ENCODE assay signal across 8 cellular contexts in the genomic region with DNA sequence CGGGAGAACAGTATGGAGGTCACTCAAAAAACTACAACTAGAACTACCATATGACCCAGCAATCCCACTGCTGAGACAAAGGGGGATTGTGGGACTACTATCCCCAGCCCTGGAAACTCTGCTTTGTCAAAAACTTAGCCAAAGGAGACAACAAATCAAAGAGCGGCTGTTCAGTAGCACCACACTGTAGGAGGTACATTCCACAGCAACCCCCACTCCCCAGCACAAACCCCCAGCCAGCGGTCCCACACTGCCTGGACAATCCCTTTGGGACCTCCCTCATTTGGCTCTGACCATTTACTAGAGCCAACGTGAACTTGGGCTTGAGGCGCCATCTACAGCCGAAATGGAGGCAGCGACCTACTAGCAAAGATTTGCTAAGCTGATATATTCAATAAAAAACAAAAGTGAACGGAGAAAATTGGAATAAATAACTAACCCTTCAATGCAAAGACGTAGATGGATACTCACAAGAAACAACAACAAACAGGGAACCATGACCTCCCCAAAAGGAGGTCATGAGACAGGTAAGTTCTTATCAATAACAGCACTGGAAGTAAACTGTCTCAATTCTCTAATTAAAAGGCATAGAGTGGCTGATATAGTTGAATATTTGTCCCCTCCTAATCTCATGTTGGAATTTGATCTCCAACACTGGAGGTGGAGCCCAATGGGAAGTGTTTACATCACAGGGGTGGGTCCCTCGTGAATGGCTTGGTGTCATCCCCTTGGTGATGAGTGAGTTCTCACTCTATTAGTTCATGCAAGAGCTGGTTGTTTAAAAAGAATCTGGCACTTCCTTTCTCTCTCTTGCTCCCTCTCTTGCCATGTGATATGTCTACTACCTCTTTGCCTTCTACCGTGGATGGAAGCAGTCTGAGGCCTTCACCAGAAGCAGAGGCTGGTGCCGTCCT.
DNase-seq lines count a peak whose midpoint lies in the region; ATAC-seq and TF ChIP-seq lines count a peak whose summit lies in the region.
"Had no signal": no experiment of that assay in that cellular context is flagged by ENCODE, and none has a peak within 500 bp of the region (broad histone marks: within the 10 kb centered on the region; RNA-seq: fewer than 3 reads in every experiment).

No MANE protein-coding gene starts in this region.

- no peaks in the 10 kb centered on the region for H3K4me1 ChIP-seq in DOHH2 (ENCODE audit: control insufficient read depth, low read length)
- no peaks in the 10 kb centered on the region; the same call in 1 of the 2 replicates for H3K4me1 ChIP-seq in HAP-1
- peaks cover 8% of the 10 kb centered on the region for H3K4me1 ChIP-seq in body of pancreas
- no peaks in the 10 kb centered on the region for H3K4me1 ChIP-seq in CD8-positive, alpha-beta memory T cell (ENCODE audit: insufficient read depth, low read length)

- TF ChIP-seq CTCF in DOHH2 (IDR thresholded peaks at IDR 0.05; ENCODE audit: low read depth, low read length, poor library complexity, severe bottlenecking) (peak; percentile 83), body of pancreas (IDR thresholded peaks at IDR 0.05) (peak; percentile 34 to 61 (median 50))

- no peaks in the 10 kb centered on the region for H3K36me3 Mint-ChIP-seq in CD8-positive, alpha-beta memory T cell
- H3K36me3 Mint-ChIP-seq: activated naive CD8-positive, alpha-beta T cell treated with anti-CD3 and anti-CD28 coated beads, Interleukin-2, amount 10 ng/mL, durations not matched to agents 7 days and 5 days had no signal

- CTCF ChIA-PET in CD8-positive, alpha-beta memory T cell (lab: Charles Lee) = no interaction called here

- no peak overlapping the region for H3K4me2 ChIP-seq in DOHH2 (ENCODE audit: low read length)

- no peaks in the 10 kb centered on the region for H4K20me1 ChIP-seq in DOHH2 (ENCODE audit: control insufficient read depth, insufficient read depth, low read depth, low read length)

- no peak overlapping the region for H3K4me3 Mint-ChIP-seq in CD8-positive, alpha-beta memory T cell
- H3K4me3 Mint-ChIP-seq: activated naive CD8-positive, alpha-beta T cell treated with anti-CD3 and anti-CD28 coated beads, Interleukin-2, amount 10 ng/mL, durations not matched to agents 7 days and 5 days had no signal

- H3K27me3 ChIP-seq in DOHH2 (ENCODE audit: control insufficient read depth, low read length) (peaks cover 9% of the 10 kb centered on the region), HAP-1 (ENCODE audit: low read depth) (no peaks in the 10 kb centered on the region), body of pancreas (no peaks in the 10 kb centered on the region)
- H3K27me3 ChIP-seq in CD8-positive, alpha-beta memory T cell (ENCODE audit: insufficient read depth, low read length, poor library complexity, severe bottlenecking) = no peaks in the 10 kb centered on the region

- peaks cover 0 to 2% (median 0%) of the 10 kb centered on the region in 5 donors for H3K9me3 Mint-ChIP-seq in CD8-positive, alpha-beta memory T cell

- peaks cover 7 to 29% of the 10 kb centered on the region in 2 donors for H3K27me3 Mint-ChIP-seq in CD8-positive, alpha-beta memory T cell

- DNase-seq in HAP-1 (ENCODE audit: low spot score in 2 of 2) (peak; percentile 71 to 78), NCI-H345 treated with DMSO at 0.1 percent for 48 hours (lab: John Stamatoyannopoulos, UW; ENCODE audit: unreplicated experiment) (peak; percentile 24), body of pancreas (peak; percentile 38 to 60 (median 41)), left colon (peak in 1 of 2 donors; percentile 41)
- DNase-seq in effector CD4-positive, alpha-beta T cell = no peak
- no peak for DNase-seq in CD8-positive, alpha-beta memory T cell
- DNase-seq: activated naive CD8-positive, alpha-beta T cell treated with anti-CD3 and anti-CD28 coated beads, Interleukin-2, amount 10 ng/mL, durations not matched to agents 7 days and 5 days had no signal

- no peak for TF ChIP-seq POLR2A in body of pancreas (IDR thresholded peaks at IDR 0.05)

- H3K27ac ChIP-seq in DOHH2 (ENCODE audit: low read depth, low read length) (no peak overlapping the region), body of pancreas (no peak overlapping the region)
- H3K27ac ChIP-seq in CD8-positive, alpha-beta memory T cell (ENCODE audit: low read depth, low read length) = no peak overlapping the region

- no peaks in the 10 kb centered on the region for H3K9me2 ChIP-seq in DOHH2 (replicated peaks; ENCODE audit: control insufficient read depth, low read length)

- no peak for ATAC-seq in body of pancreas
- ATAC-seq in left colon = peak; percentile 53

- POLR2A ChIA-PET in CD8-positive, alpha-beta memory T cell (lab: Charles Lee) = no interaction called here

- H3F3A ChIP-seq in DOHH2 (ENCODE audit: control insufficient read depth, insufficient read depth) = no peaks in the 10 kb centered on the region

- in situ Hi-C loops in HAP-1 (cut with MboI; ENCODE audit: low sequenced_read_pairs) = no loop called here

- 25 to 29% methylated on average over 12 of the region's 12 CpGs for WGBS in body of pancreas, 2 donors

- no peaks in the 10 kb centered on the region for H3K4me1 Mint-ChIP-seq in CD8-positive, alpha-beta memory T cell

- no peak overlapping the region for H3K4me3 ChIP-seq in DOHH2 (ENCODE audit: low read length)
- H3K4me3 ChIP-seq in HAP-1 = no peak overlapping the region
- no peak overlapping the region for H3K4me3 ChIP-seq in body of pancreas
- H3K4me3 ChIP-seq in CD8-positive, alpha-beta memory T cell (ENCODE audit: low read length) = no peak overlapping the region

- no peaks in the 10 kb centered on the region for H3K79me2 ChIP-seq in DOHH2 (ENCODE audit: control insufficient read depth, low read length)

- intact Hi-C loops in body of pancreas (cut with DNase I) (no loop called here), left colon (cut with DNase I, micrococcal nuclease) (no loop called here)

- no peaks in the 10 kb centered on the region for H3K36me3 ChIP-seq in DOHH2 (ENCODE audit: control insufficient read depth, low read length)
- H3K36me3 ChIP-seq in HAP-1 (replicated peaks) = no peaks in the 10 kb centered on the region
- no peaks in the 10 kb centered on the region for H3K36me3 ChIP-seq in body of pancreas (replicated peaks in 1 of 2; ENCODE audit: insufficient read depth in 1 of 2, low read depth in 2 of 2)
- H3K36me3 ChIP-seq in CD8-positive, alpha-beta memory T cell (ENCODE audit: insufficient read depth, low read length) = no peaks in the 10 kb centered on the region

- peak overlapping the region in 1 of 8 donors; percentile 24 for H3K27ac Mint-ChIP-seq in CD8-positive, alpha-beta memory T cell
- H3K27ac Mint-ChIP-seq: activated naive CD8-positive, alpha-beta T cell treated with anti-CD3 and anti-CD28 coated beads, Interleukin-2, amount 10 ng/mL, durations not matched to agents 7 days and 5 days had no signal

- H3K9me3 ChIP-seq in DOHH2 (ENCODE audit: control insufficient read depth, insufficient read depth, low read length) (no peaks in the 10 kb centered on the region), HAP-1 (no peaks in the 10 kb centered on the region), body of pancreas (no peaks in the 10 kb centered on the region)
- no peaks in the 10 kb centered on the region for H3K9me3 ChIP-seq in CD8-positive, alpha-beta memory T cell (ENCODE audit: low read length)

Comparison
In these comparisons a context has a peak if more than half of its experiments do, and no peak if none do; other contexts are left out.
1. DNase-seq: peak in HAP-1 (2 of 2), NCI-H345 treated with DMSO at 0.1 percent for 48 hours (single experiment) and body of pancreas (4 of 4); none in effector CD4-positive, alpha-beta T cell (single experiment) and CD8-positive, alpha-beta memory T cell (0 of 5).